8 cellular contexts compared by ENCODE assay signal in the genomic region with DNA sequence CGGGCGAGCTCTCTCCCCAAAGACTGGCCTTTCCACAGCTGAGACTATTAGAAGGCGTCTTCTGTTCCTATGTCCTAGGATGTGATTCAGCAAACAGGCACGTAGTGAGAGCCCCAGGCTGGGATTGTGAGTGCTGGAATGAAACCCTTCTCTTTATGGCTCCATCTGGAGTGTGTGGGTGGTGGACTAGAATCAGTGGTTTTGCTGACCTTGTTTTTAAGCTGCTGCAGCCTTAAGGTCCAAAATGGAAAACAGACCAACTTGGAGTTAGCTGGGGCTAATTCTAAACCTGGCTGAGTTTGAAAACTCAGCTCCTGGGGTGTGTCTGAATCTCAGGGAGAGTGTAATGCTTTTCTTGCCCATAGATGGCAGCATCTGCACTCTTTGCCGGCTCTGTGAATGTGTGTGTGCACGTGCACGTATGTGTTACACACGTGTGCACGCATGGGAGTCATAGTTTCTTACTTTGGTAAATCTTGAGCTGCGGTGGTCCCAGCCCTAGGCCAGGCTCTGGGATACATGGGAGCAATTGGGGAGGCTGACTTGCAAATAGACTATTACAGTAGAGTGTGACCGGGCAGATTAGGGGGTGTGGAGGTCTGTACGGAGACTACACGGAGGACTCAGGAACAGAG. TPM values are rescaled to one million over a fixed set of nuclear protein-coding genes. Genes with fewer than 3 reads are reported as not detected.
DNase-seq lines count a peak whose midpoint lies in the region; ATAC-seq and TF ChIP-seq lines count a peak whose summit lies in the region.

No MANE protein-coding gene starts in this region.

- H3K4me1 ChIP-seq in adipocyte (ENCODE audit: control insufficient read depth, insufficient read depth, low read length): peaks cover 83% of the 10 kb centered on the region
- H3K4me1 ChIP-seq in cardiac muscle cell (ENCODE audit: low read depth): peaks cover 9% of the 10 kb centered on the region

- H3K27ac ChIP-seq in cardiac muscle cell: no peak overlapping the region

- DNase-seq in DMS153 treated with DMSO at 0.1 percent for 48 hours (lab: John Stamatoyannopoulos, UW; ENCODE audit: unreplicated experiment) (peak; percentile 26), HFF-Myc (ENCODE audit: extremely low read depth, low read depth) (peak; percentile 99), NOMO-1 treated with DMSO at 0.1 percent for 48 hours (lab: John Stamatoyannopoulos, UW; ENCODE audit: unreplicated experiment) (peak; percentile 56), adipocyte (ENCODE audit: low read depth) (peak; percentile 97), cardiac muscle cell (ENCODE audit: low read depth in 1 of 2, low spot score in 1 of 2) (peak; percentile 54 to 97), pons (ENCODE audit: low spot score) (peak; percentile 86)

- H3K36me3 ChIP-seq in adipocyte (ENCODE audit: control insufficient read depth, insufficient read depth, low read length, severe bottlenecking) (peaks cover 2% of the 10 kb centered on the region), cardiac muscle cell (no peaks in the 10 kb centered on the region)

- H3K27me3 ChIP-seq in adipocyte (replicated peaks; ENCODE audit: control insufficient read depth, insufficient read depth, low read length) (no peaks in the 10 kb centered on the region), cardiac muscle cell (no peaks in the 10 kb centered on the region)

- H3K9me3 ChIP-seq in adipocyte (ENCODE audit: control insufficient read depth, low read length) (no peaks in the 10 kb centered on the region), cardiac muscle cell (ENCODE audit: low read depth) (no peaks in the 10 kb centered on the region)

- H3K9ac ChIP-seq in adipocyte (ENCODE audit: low read length): peak overlapping the region; percentile 84

- peak; percentile 88 for TF ChIP-seq CTCF in HFF-Myc (IDR thresholded peaks at IDR 0.05; ENCODE audit: low read depth, low read length, missing control alignments)
- TF ChIP-seq CTCF in cardiac muscle cell (IDR thresholded peaks at IDR 0.05; ENCODE audit: low read depth, low read length): peak; percentile 82

- H3K4me3 ChIP-seq in HFF-Myc (replicated peaks; ENCODE audit: low read depth, low read length) (no peak overlapping the region), adipocyte (ENCODE audit: low read length) (peak overlapping the region; percentile 61), cardiac muscle cell (no peak overlapping the region)

- ATAC-seq in HG02678 (IDR thresholded peaks at IDR 0.05; ENCODE audit: unreplicated experiment): no peak
- ATAC-seq in GM21390 (IDR thresholded peaks at IDR 0.05; ENCODE audit: unreplicated experiment): no peak

RNA-seq across cellular contexts. Expression of gene GSN, which starts 10.7 kb away (rescaled TPM):
- 285 and 310 TPM in 2 replicates for total RNA-seq in cardiac muscle cell
- polyA plus RNA-seq in cardiac muscle cell: 268 and 299 TPM in 2 replicates

Comparison
In these comparisons a context has a peak if more than half of its experiments do, and no peak if none do; other contexts are left out.
1. DNase-seq: peak in every context shown above with its lines; median percentile 99 in HFF-Myc; 97 in adipocyte; 86 in pons; 76 in cardiac muscle cell; 56 in NOMO-1 treated with DMSO at 0.1 percent for 48 hours; 26 in DMS153 treated with DMSO at 0.1 percent for 48 hours.